ENCODE assay signal across 8 cellular contexts in genomic region chr1:93591833-93592635, GRCh38.
DNase-seq lines count a peak whose midpoint lies in the region; ATAC-seq and TF ChIP-seq lines count a peak whose summit lies in the region.

No MANE protein-coding gene starts in this region.

- no peaks in the 10 kb centered on the region for H3K9me3 Mint-ChIP-seq in T-cell
- H3K9me3 Mint-ChIP-seq in mesothelial cell of epicardium, result no peaks in the 10 kb centered on the region

- H3K4me3 Mint-ChIP-seq in T-cell (peak overlapping the region in 1 of 3 donors; percentile 43), mesothelial cell of epicardium (no peak overlapping the region)

- POLR2A ChIA-PET in HEK293T (lab: Yijun Ruan, JAX), result interaction anchor here (0.9 to 1.5 kb wide), 3 partner anchors 9 to 254 kb away, joined by 3 to 4 read pairs (median 3); no protein-coding TSS in a partner anchor
- POLR2A ChIA-PET in T-cell (lab: Charles Lee), result no interaction called here

- H3K27ac ChIP-seq in coronary artery, result peak overlapping the region in 1 of 2 donors; percentile 58

- ATAC-seq in GM18498 (IDR thresholded peaks at IDR 0.05; ENCODE audit: unreplicated experiment), result peak; percentile 79
- ATAC-seq in T-cell (replicated peaks in 1 of 4), result peak in 3 of 4 experiments; percentile 19 to 44 (median 32)
- ATAC-seq in HG02885 (IDR thresholded peaks at IDR 0.05; ENCODE audit: poor library complexity, unreplicated experiment), result no peak

- H3K4me3 ChIP-seq in coronary artery, result no peak overlapping the region

- H3K27ac Mint-ChIP-seq in T-cell, result no peak overlapping the region
- peak overlapping the region; percentile 66 for H3K27ac Mint-ChIP-seq in mesothelial cell of epicardium

- H3K27me3 Mint-ChIP-seq in T-cell (peaks cover 0 to 3% of the 10 kb centered on the region in 2 donors), mesothelial cell of epicardium (ENCODE audit: low read depth) (no peaks in the 10 kb centered on the region)

- no peak for TF ChIP-seq CTCF in mesothelial cell of epicardium (IDR thresholded peaks at IDR 0.05; ENCODE audit: unreplicated experiment)
- TF ChIP-seq CTCF in coronary artery (IDR thresholded peaks at IDR 0.05), result no peak

- CTCF ChIA-PET in HEK293T (lab: Yijun Ruan, JAX) (interaction anchor here (0.6 to 1.3 kb wide), 3 partner anchors 153 to 252 kb away, joined by 3 read pairs; no protein-coding TSS in a partner anchor), T-cell (lab: Charles Lee) (no interaction called here)

- DNase-seq in HEK293T (ENCODE audit: extremely low spot score), result peak; percentile 71
- DNase-seq in NCI-H1092 treated with DMSO at 0.1 percent for 48 hours (lab: John Stamatoyannopoulos, UW), result peak; percentile 97
- DNase-seq in T-cell, result peak in 15 of 34 experiments; percentile 4 to 26 (median 14)
- peak; percentile 67 to 73 for DNase-seq in mesothelial cell of epicardium (ENCODE audit: low spot score in 2 of 2, unreplicated experiment in 2 of 2)
- DNase-seq in NCI-H226, result no peak
- DNase-seq in coronary artery (ENCODE audit: low spot score), result no peak

- H3K4me1 Mint-ChIP-seq in T-cell (peaks cover 13 to 19% (median 16%) of the 10 kb centered on the region in 3 donors), mesothelial cell of epicardium (peaks cover 58% of the 10 kb centered on the region)

- H3K36me3 Mint-ChIP-seq in T-cell (no peaks in the 10 kb centered on the region), mesothelial cell of epicardium (peaks cover 11% of the 10 kb centered on the region)

TF ChIP-seq in HEK293T, 16 proteins besides CTCF, POLR2A, EP300 and RAD21:
- no peak for TF ChIP-seq SP1 (IDR thresholded peaks at IDR 0.05)
- no peak for TF ChIP-seq NFRKB (IDR thresholded peaks at IDR 0.05)
- TF ChIP-seq, protein P1, sequence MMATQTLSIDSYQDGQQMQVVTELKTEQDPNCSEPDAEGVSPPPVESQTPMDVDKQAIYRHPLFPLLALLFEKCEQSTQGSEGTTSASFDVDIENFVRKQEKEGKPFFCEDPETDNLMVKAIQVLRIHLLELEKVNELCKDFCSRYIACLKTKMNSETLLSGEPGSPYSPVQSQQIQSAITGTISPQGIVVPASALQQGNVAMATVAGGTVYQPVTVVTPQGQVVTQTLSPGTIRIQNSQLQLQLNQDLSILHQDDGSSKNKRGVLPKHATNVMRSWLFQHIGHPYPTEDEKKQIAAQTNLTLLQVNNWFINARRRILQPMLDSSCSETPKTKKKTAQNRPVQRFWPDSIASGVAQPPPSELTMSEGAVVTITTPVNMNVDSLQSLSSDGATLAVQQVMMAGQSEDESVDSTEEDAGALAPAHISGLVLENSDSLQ (IDR thresholded peaks at IDR 0.05), result no peak

Comparison
In these comparisons a context has a peak if more than half of its experiments do, and no peak if none do; other contexts are left out.
1. DNase-seq: peak in HEK293T (single experiment), NCI-H1092 treated with DMSO at 0.1 percent for 48 hours (single experiment) and mesothelial cell of epicardium (2 of 2); none in NCI-H226 (single experiment) and coronary artery (single experiment).